In the genomic region with DNA sequence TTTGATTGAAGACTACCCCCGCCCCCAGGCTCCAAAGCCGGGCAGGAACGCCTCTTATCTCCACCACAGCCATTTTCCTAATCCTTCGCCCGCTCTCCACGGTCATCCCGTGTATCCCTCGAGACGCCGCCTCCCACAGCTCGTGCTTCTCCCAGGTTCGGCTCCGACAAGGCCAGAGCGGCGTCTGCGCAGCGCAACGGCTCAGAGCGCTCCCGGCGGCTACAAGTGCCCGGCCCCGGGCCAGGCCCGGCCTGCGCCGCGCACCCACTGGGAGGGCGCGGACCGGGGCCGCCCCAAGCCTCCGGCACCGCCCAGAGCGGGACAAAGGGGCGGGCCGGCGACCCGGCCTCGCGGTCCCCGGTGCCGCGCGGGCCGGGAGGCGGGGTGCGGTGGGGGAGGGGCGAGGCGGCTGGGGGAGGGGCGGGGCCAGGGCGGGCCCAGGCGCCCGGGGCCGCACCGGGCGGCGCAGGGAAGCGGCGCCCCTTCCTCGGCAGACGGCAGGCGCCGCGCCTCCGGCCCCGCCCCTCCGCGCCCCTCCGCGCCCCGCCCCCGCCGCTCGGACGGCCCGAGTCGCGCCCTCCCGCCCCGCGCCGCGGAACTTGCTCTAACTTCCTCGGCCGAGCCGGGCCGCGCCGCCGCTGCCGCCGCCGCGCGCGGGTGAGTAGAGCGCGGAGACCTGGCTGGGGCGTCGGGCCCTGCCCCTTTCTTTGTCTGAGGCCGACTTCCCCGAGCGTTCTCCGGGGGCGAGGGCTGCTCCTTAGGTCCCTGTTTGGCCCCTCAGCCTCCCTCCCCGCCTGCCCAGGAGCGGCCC, we compare ENCODE assay signal across 7 cellular contexts. TPM values are rescaled to one million over a fixed set of nuclear protein-coding genes. Genes with fewer than 3 reads are reported as not detected.
DNase-seq lines count a peak whose midpoint lies in the region; FAIRE-seq and TF ChIP-seq lines count a peak whose summit lies in the region.

A gene with protein sequence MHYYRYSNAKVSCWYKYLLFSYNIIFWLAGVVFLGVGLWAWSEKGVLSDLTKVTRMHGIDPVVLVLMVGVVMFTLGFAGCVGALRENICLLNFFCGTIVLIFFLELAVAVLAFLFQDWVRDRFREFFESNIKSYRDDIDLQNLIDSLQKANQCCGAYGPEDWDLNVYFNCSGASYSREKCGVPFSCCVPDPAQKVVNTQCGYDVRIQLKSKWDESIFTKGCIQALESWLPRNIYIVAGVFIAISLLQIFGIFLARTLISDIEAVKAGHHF (plus strand): TSS at position 596 of the 811 bp plus-strand sequence. CDS start 34,924 bp downstream, outside the sequence.

- H3K79me2 ChIP-seq in mammary epithelial cell (ENCODE audit: insufficient read depth, low read length): peaks cover 46% of the 10 kb centered on the region

- peak within 1 kb of the TSS; percentile 88 for H3K9ac ChIP-seq in mammary epithelial cell (ENCODE audit: insufficient read depth, low read length)
- H3K9ac ChIP-seq in iPS-20b (ENCODE audit: low read depth, low read length): peak within 1 kb of the TSS; percentile 86
- peak within 1 kb of the TSS; percentile 81 to 88 (median 86) for H3K9ac ChIP-seq in skeletal muscle tissue (ENCODE audit: low read depth in 1 of 3, low read length in 3 of 3)

- dilution Hi-C loops in mammary epithelial cell (cut with HindIII; ENCODE audit: low sequenced_read_pairs): no loop called here

- DNase-seq in GM12892 (ENCODE audit: insufficient read length) (peak; percentile 75), HEK293T (ENCODE audit: extremely low spot score) (peak; percentile 83), NB4 (ENCODE audit: low read depth) (peak; percentile 84), mammary epithelial cell (peak; percentile 78)

- intact Hi-C loops in mammary epithelial cell (cut with micrococcal nuclease): loop anchor here (2.0 kb wide), 1 partner anchor 51 kb away; no protein-coding TSS in a partner anchor

- H3K4me3 ChIP-seq in NB4 (ENCODE audit: low read depth, low read length): peak within 1 kb of the TSS; percentile 82
- H3K4me3 ChIP-seq in mammary epithelial cell (replicated peaks in 1 of 3; ENCODE audit: insufficient read depth in 1 of 3, low read depth in 2 of 3, low read length in 3 of 3): peak within 1 kb of the TSS; percentile 78 to 90 (median 86)
- peak within 1 kb of the TSS; percentile 87 for H3K4me3 ChIP-seq in iPS-20b (ENCODE audit: low read length)
- H3K4me3 ChIP-seq in skeletal muscle tissue (ENCODE audit: low read length in 3 of 3): peak within 1 kb of the TSS; percentile 81 to 85 (median 82)

- H2AFZ ChIP-seq in mammary epithelial cell (ENCODE audit: low read depth, low read length): peak within 1 kb of the TSS; percentile 77

- peak within 1 kb of the TSS; percentile 87 for H3K4me2 ChIP-seq in mammary epithelial cell (ENCODE audit: insufficient read depth, low read depth, low read length)

- no peaks in the 10 kb centered on the region for H3K27me3 ChIP-seq in mammary epithelial cell (ENCODE audit: insufficient read depth, low read length)
- H3K27me3 ChIP-seq in iPS-20b (ENCODE audit: insufficient read depth, low read length): peaks cover 9% of the 10 kb centered on the region; the same call in 1 of the 2 replicates
- H3K27me3 ChIP-seq in skeletal muscle tissue (ENCODE audit: control insufficient read depth in 3 of 3, insufficient read depth in 3 of 3, low read length in 3 of 3): no peaks in the 10 kb centered on the region

- no peak; the same call in 1 of the 2 replicates for TF ChIP-seq POLR2A in GM12892 (IDR thresholded peaks at IDR 0.05; ENCODE audit: low read depth, low read length)
- TF ChIP-seq POLR2A in NB4 (IDR thresholded peaks at IDR 0.05; ENCODE audit: extremely low read depth, insufficient read length): peak; percentile 44

- no peaks in the 10 kb centered on the region for H3K36me3 ChIP-seq in mammary epithelial cell (ENCODE audit: insufficient read depth, low read length)
- H3K36me3 ChIP-seq in iPS-20b (ENCODE audit: insufficient read depth, low read depth, low read length): no peaks in the 10 kb centered on the region
- peaks cover 0 to 2% (median 0%) of the 10 kb centered on the region in 3 donors for H3K36me3 ChIP-seq in skeletal muscle tissue (ENCODE audit: control insufficient read depth in 3 of 3, insufficient read depth in 3 of 3, low read length in 3 of 3)

- in situ Hi-C loops in mammary epithelial cell (cut with MboI; ENCODE audit: low sequenced_read_pairs in 2 of 2): no loop called here

- POLR2A ChIA-PET in HEK293T (lab: Yijun Ruan, JAX): no interaction called here

- BruUV-seq in mammary epithelial cell (replicated peaks; lab: Mats Ljungman, UMichigan): no TSS peak

- H3K4me1 ChIP-seq in mammary epithelial cell (ENCODE audit: insufficient read depth, low read length): peaks cover 43% of the 10 kb centered on the region
- H3K4me1 ChIP-seq in iPS-20b (ENCODE audit: insufficient read depth, low read length): peaks cover 13% of the 10 kb centered on the region; the same call in 1 of the 2 replicates
- H3K4me1 ChIP-seq in skeletal muscle tissue (ENCODE audit: control insufficient read depth in 3 of 3, insufficient read depth in 3 of 3, low read length in 3 of 3): peaks cover 32 to 39% (median 35%) of the 10 kb centered on the region in 3 donors

- H4K20me1 ChIP-seq in mammary epithelial cell (ENCODE audit: insufficient read depth, low read length): no peaks in the 10 kb centered on the region

- TF ChIP-seq CTCF in NB4 (IDR thresholded peaks at IDR 0.05; ENCODE audit: low read depth, low read length) (no peak), VCaP (conservative IDR thresholded peaks at IDR 0.05) (0 out of 2 replicates have a peak, but pooled peaks have one; percentile 8), mammary epithelial cell (conservative IDR thresholded peaks at IDR 0.05 in 1 of 2, IDR thresholded peaks at IDR 0.05 in 1 of 2; ENCODE audit: extremely low read depth in 1 of 2, insufficient read depth in 1 of 2, low read depth in 1 of 2, low read length in 2 of 2) (no peak)

- 6% methylated on average over 19 of the region's 107 CpGs for WGBS in mammary epithelial cell (ENCODE audit: low coverage, missing lambda C conversion rate)

- CTCF ChIA-PET in HEK293T (lab: Yijun Ruan, JAX): interaction anchor here (2.3 kb wide), 1 partner anchor 51 kb away, joined by 15 read pairs; no protein-coding TSS in a partner anchor
- CTCF ChIA-PET in mammary epithelial cell (lab: Charles Lee; ENCODE audit: low non-redundant PET): no interaction called here

- no peak for FAIRE-seq in GM12892 (lab: Jason Lieb, UNC)

- H3K9me3 ChIP-seq in mammary epithelial cell (replicated peaks; ENCODE audit: insufficient read depth, low read length) (no peaks in the 10 kb centered on the region), iPS-20b (ENCODE audit: insufficient read depth, low read depth, low read length) (no peaks in the 10 kb centered on the region), skeletal muscle tissue (ENCODE audit: control insufficient read depth in 3 of 3, low read length in 3 of 3) (no peaks in the 10 kb centered on the region)

- H3K27ac ChIP-seq in VCaP (peak within 1 kb of the TSS; percentile 99), mammary epithelial cell (ENCODE audit: insufficient read depth, low read depth, low read length) (peak within 1 kb of the TSS; percentile 71), iPS-20b (ENCODE audit: low read length) (peak within 1 kb of the TSS; percentile 52), skeletal muscle tissue (ENCODE audit: low read depth, low read length) (peak within 1 kb of the TSS; percentile 88)

TF ChIP-seq in HEK293T, 16 proteins besides CTCF, POLR2A, EP300 and RAD21:
- TF ChIP-seq L3MBTL2 (conservative IDR thresholded peaks at IDR 0.05) (peak; percentile 68), FOXK2 (IDR thresholded peaks at IDR 0.05) (no peak)

RNA-seq across cellular contexts. Expression of the gene that starts here (rescaled TPM):
- 12.1 TPM for polyA plus RNA-seq in GM12892 (2012; ENCODE audit: missing spikeins)
- 100 to 1,000 TPM in 1 of 2 donors, 10 to 100 TPM in 1; 47.8 to 102 TPM for total RNA-seq in mammary epithelial cell
- 97.2 TPM for polyA plus RNA-seq in mammary epithelial cell
- 85.5 TPM for polyA minus RNA-seq in mammary epithelial cell
- total RNA-seq in skeletal muscle tissue: 6.3 TPM

Comparison
In these comparisons a context has a peak if more than half of its experiments do, and no peak if none do; other contexts are left out.
1. Peak in every context shown above with its lines: DNase-seq, H3K4me3 ChIP-seq and H3K27ac ChIP-seq.